12 cellular contexts compared by ENCODE assay signal in genomic region chr10:117462424-117462792, GRCh38.
DNase-seq lines count a peak whose midpoint lies in the region; ATAC-seq and TF ChIP-seq lines count a peak whose summit lies in the region.
"Had no signal": no experiment of that assay in that cellular context is flagged by ENCODE, and none has a peak within 500 bp of the region (broad histone marks: within the 10 kb centered on the region; RNA-seq: fewer than 3 reads in every experiment).

No MANE protein-coding gene starts in this region.

- no peak overlapping the region for H2BK15ac ChIP-seq in neuronal stem cell (ENCODE audit: low read length)

- peak; percentile 53 for DNase-seq in AG10803 (ENCODE audit: low read depth)
- DNase-seq in endothelial cell (ENCODE audit: low spot score) = peak; percentile 18
- no peak for DNase-seq in nephron progenitor cell
- DNase-seq in left cardiac atrium = no peak
- no peak for DNase-seq in effector memory CD8-positive, alpha-beta T cell
- DNase-seq in neuronal stem cell (ENCODE audit: low spot score) = no peak
- DNase-seq: activated CD8-positive, alpha-beta memory T cell treated with anti-CD3 and anti-CD28 coated beads, Interleukin-2, amount 10 ng/mL, durations not matched to agents 7 days and 5 days; COR-L47 had no signal

- H3K27ac Mint-ChIP-seq in endothelial cell (ENCODE audit: unreplicated experiment) (no peak overlapping the region), nephron progenitor cell (no peak overlapping the region)
- no peak overlapping the region for H3K27ac Mint-ChIP-seq in effector memory CD8-positive, alpha-beta T cell
- H3K27ac Mint-ChIP-seq: activated CD8-positive, alpha-beta memory T cell treated with anti-CD3 and anti-CD28 coated beads, Interleukin-2, amount 10 ng/mL, durations not matched to agents 7 days and 5 days had no signal

- no peaks in the 10 kb centered on the region for H3K27me3 ChIP-seq in neuronal stem cell (ENCODE audit: control insufficient read depth in 3 of 3, insufficient read depth in 3 of 3, low read depth in 1 of 3, low read length in 3 of 3)
- H3K27me3 ChIP-seq: brain microvascular endothelial cell, ovary had no signal

- H3K14ac ChIP-seq in neuronal stem cell (ENCODE audit: low read length) = no peak overlapping the region

- peak; percentile 44; the same call in 1 of the 2 replicates for TF ChIP-seq RAD21 in Ishikawa (IDR thresholded peaks at IDR 0.05; ENCODE audit: low read depth)

- no peaks in the 10 kb centered on the region for H3K36me3 ChIP-seq in neuronal stem cell (replicated peaks in 1 of 2; ENCODE audit: control insufficient read depth in 2 of 2, insufficient read depth in 2 of 2, low read length in 2 of 2)
- H3K36me3 ChIP-seq: brain microvascular endothelial cell, ovary had no signal

- peaks cover 4% of the 10 kb centered on the region for H3K9me3 Mint-ChIP-seq in endothelial cell (ENCODE audit: unreplicated experiment)
- no peaks in the 10 kb centered on the region for H3K9me3 Mint-ChIP-seq in nephron progenitor cell
- H3K9me3 Mint-ChIP-seq in effector memory CD8-positive, alpha-beta T cell = no peaks in the 10 kb centered on the region

- H3K4me1 Mint-ChIP-seq in endothelial cell (ENCODE audit: unreplicated experiment) = peaks cover 8% of the 10 kb centered on the region
- H3K4me1 Mint-ChIP-seq in nephron progenitor cell = peaks cover 45% of the 10 kb centered on the region
- H3K4me1 Mint-ChIP-seq in effector memory CD8-positive, alpha-beta T cell (ENCODE audit: low read depth in 2 of 2) = no peaks in the 10 kb centered on the region
- H3K4me1 Mint-ChIP-seq: activated CD8-positive, alpha-beta memory T cell treated with anti-CD3 and anti-CD28 coated beads, Interleukin-2, amount 10 ng/mL, durations not matched to agents 7 days and 5 days had no signal

- H3K4ac ChIP-seq in neuronal stem cell (ENCODE audit: low read length) = no peak overlapping the region

- H2BK120ac ChIP-seq in neuronal stem cell (ENCODE audit: low read depth, low read length) = no peak overlapping the region

- no peak overlapping the region for H4K8ac ChIP-seq in neuronal stem cell (ENCODE audit: low read depth, low read length)

- TF ChIP-seq CTCF in AG10803 (conservative IDR thresholded peaks at IDR 0.05; ENCODE audit: low read length) (peak; percentile 39), endothelial cell (IDR thresholded peaks at IDR 0.05; ENCODE audit: unreplicated experiment) (no peak), nephron progenitor cell (IDR thresholded peaks at IDR 0.05) (peak; percentile 15)

- H3K4me2 ChIP-seq in neuronal stem cell (ENCODE audit: insufficient read depth, low read length, poor library complexity, severe bottlenecking) = no peak overlapping the region

- H2AFZ ChIP-seq in neuronal stem cell (ENCODE audit: low read length) = no peak overlapping the region

- H3K79me1 ChIP-seq in neuronal stem cell (ENCODE audit: low read depth, low read length) = no peaks in the 10 kb centered on the region

- peaks cover 0 to 3% of the 10 kb centered on the region in 2 donors for H3K9me3 ChIP-seq in neuronal stem cell (replicated peaks in 1 of 2; ENCODE audit: control insufficient read depth in 2 of 2, insufficient read depth in 1 of 2, low read depth in 1 of 2, low read length in 2 of 2)
- H3K9me3 ChIP-seq: ovary had no signal

- H4K91ac ChIP-seq in neuronal stem cell (ENCODE audit: low read depth, low read length, poor library complexity) = no peak overlapping the region

- no peak overlapping the region for H3K18ac ChIP-seq in neuronal stem cell (ENCODE audit: low read length)

- H3K36me3 Mint-ChIP-seq in endothelial cell (ENCODE audit: low read depth, unreplicated experiment) = no peaks in the 10 kb centered on the region
- no peaks in the 10 kb centered on the region for H3K36me3 Mint-ChIP-seq in nephron progenitor cell (ENCODE audit: low read depth)
- no peaks in the 10 kb centered on the region for H3K36me3 Mint-ChIP-seq in effector memory CD8-positive, alpha-beta T cell (ENCODE audit: insufficient read depth)
- H3K36me3 Mint-ChIP-seq: activated CD8-positive, alpha-beta memory T cell treated with anti-CD3 and anti-CD28 coated beads, Interleukin-2, amount 10 ng/mL, durations not matched to agents 7 days and 5 days had no signal

- intact Hi-C loops in left cardiac atrium (cut with DNase I) = no loop called here

- no peak overlapping the region for H3K23ac ChIP-seq in neuronal stem cell (ENCODE audit: low read depth, low read length, poor library complexity)

- H3K9ac ChIP-seq in neuronal stem cell (ENCODE audit: low read depth, low read length, poor library complexity) = no peak overlapping the region

- no peak overlapping the region for H2BK5ac ChIP-seq in neuronal stem cell (ENCODE audit: low read length)

- no peak for TF ChIP-seq EP300 in Ishikawa (IDR thresholded peaks at IDR 0.05; ENCODE audit: borderline replicate concordance)

- H3K27me3 Mint-ChIP-seq in endothelial cell (ENCODE audit: unreplicated experiment) (peaks cover 3% of the 10 kb centered on the region), nephron progenitor cell (ENCODE audit: low read depth, poor library complexity) (peaks cover 24% of the 10 kb centered on the region)
- H3K27me3 Mint-ChIP-seq in effector memory CD8-positive, alpha-beta T cell = peaks cover 41 to 49% of the 10 kb centered on the region in 2 donors

- ATAC-seq in left cardiac atrium (no peak), GM18498 (IDR thresholded peaks at IDR 0.05; ENCODE audit: unreplicated experiment) (no peak)
- no peak for ATAC-seq in effector memory CD8-positive, alpha-beta T cell (replicated peaks)
- ATAC-seq: activated CD8-positive, alpha-beta memory T cell treated with anti-CD3 and anti-CD28 coated beads, Interleukin-2, amount 10 ng/mL, durations not matched to agents 7 days and 5 days had no signal

- no peak overlapping the region for H2AK5ac ChIP-seq in neuronal stem cell (ENCODE audit: low read depth, low read length)

- WGBS in neuronal stem cell (ENCODE audit: extremely low coverage in 2 of 2, insufficient read length in 2 of 2, insufficient replicate concordance in 1 of 2), 2 donors = no CpG with 5 or more reads among the region's 6 CpGs

- H2BK12ac ChIP-seq in neuronal stem cell (ENCODE audit: low read length) = no peak overlapping the region

- peaks cover 0 to 9% of the 10 kb centered on the region in 2 donors for H3K4me1 ChIP-seq in neuronal stem cell (ENCODE audit: control insufficient read depth in 2 of 2, insufficient read depth in 1 of 2, low read depth in 1 of 2, low read length in 2 of 2)

- H3K4me3 Mint-ChIP-seq in endothelial cell (ENCODE audit: unreplicated experiment) (no peak overlapping the region), nephron progenitor cell (peak overlapping the region; percentile 24)
- H3K4me3 Mint-ChIP-seq in effector memory CD8-positive, alpha-beta T cell = no peak overlapping the region
- H3K4me3 Mint-ChIP-seq: activated CD8-positive, alpha-beta memory T cell treated with anti-CD3 and anti-CD28 coated beads, Interleukin-2, amount 10 ng/mL, durations not matched to agents 7 days and 5 days had no signal

- H3K4me3 ChIP-seq in AG10803 (ENCODE audit: low read length) (no peak overlapping the region), neuronal stem cell (ENCODE audit: low read length in 2 of 2) (no peak overlapping the region)
- H3K4me3 ChIP-seq: ovary had no signal

- no peak overlapping the region for H3K27ac ChIP-seq in neuronal stem cell (replicated peaks; ENCODE audit: low read length)
- H3K27ac ChIP-seq: brain microvascular endothelial cell, ovary had no signal

TF ChIP-seq in Ishikawa, 13 proteins besides CTCF, POLR2A, EP300 and RAD21:
- TF ChIP-seq YY1 (IDR thresholded peaks at IDR 0.05; ENCODE audit: low read depth) (no peak), TCF12 (IDR thresholded peaks at IDR 0.05; ENCODE audit: low read depth) (no peak), CEBPB (IDR thresholded peaks at IDR 0.05) (no peak), NFIC (IDR thresholded peaks at IDR 0.05) (no peak), EGR1 (IDR thresholded peaks at IDR 0.05) (no peak), MAX (IDR thresholded peaks at IDR 0.05) (no peak), TEAD4 (IDR thresholded peaks at IDR 0.05) (no peak), CREB1 (IDR thresholded peaks at IDR 0.05; ENCODE audit: low read depth) (no peak), ZBTB7A (IDR thresholded peaks at IDR 0.05; ENCODE audit: low read depth) (no peak)
- TF ChIP-seq, protein P1, sequence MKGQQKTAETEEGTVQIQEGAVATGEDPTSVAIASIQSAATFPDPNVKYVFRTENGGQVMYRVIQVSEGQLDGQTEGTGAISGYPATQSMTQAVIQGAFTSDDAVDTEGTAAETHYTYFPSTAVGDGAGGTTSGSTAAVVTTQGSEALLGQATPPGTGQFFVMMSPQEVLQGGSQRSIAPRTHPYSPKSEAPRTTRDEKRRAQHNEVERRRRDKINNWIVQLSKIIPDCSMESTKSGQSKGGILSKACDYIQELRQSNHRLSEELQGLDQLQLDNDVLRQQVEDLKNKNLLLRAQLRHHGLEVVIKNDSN (IDR thresholded peaks at IDR 0.05) = no peak

Comparison
In these comparisons a context has a peak if more than half of its experiments do, and no peak if none do; other contexts are left out.
1. DNase-seq: peak in AG10803 (single experiment) and endothelial cell (single experiment); none in nephron progenitor cell (single experiment), left cardiac atrium (single experiment), effector memory CD8-positive, alpha-beta T cell (0 of 3) and neuronal stem cell (single experiment).